Comparison of ENCODE assay signal across 15 cellular contexts in genomic region chr14:99789581-99789980, GRCh38.
"Had no signal": no experiment of that assay in that cellular context is flagged by ENCODE, and none has a peak within 500 bp of the region (broad histone marks: within the 10 kb centered on the region; RNA-seq: fewer than 3 reads in every experiment).

No MANE protein-coding gene starts in this region.

- H3K4me3 ChIP-seq: breast epithelium, psoas muscle, thyroid gland, uterus had no signal

- H3K9me3 ChIP-seq: breast epithelium, psoas muscle, thyroid gland, uterus had no signal

- H3K4me1 Mint-ChIP-seq: memory B cell had no signal

- H3K4me1 ChIP-seq: breast epithelium, uterus had no signal

- H3K27ac Mint-ChIP-seq: activated naive CD4-positive, alpha-beta T cell treated with anti-CD3 and anti-CD28 coated beads for 36 hours; memory B cell had no signal

- H3K36me3 ChIP-seq: breast epithelium, thyroid gland, uterus had no signal

- ATAC-seq: left colon; psoas muscle; stimulated activated naive CD8-positive, alpha-beta T cell treated with anti-CD3 and anti-CD28 coated beads, Interleukin-15, Interleukin-2, amounts not matched to agents 100 U/mL and 50 U/mL, for 24 hours had no signal

- H3K27ac ChIP-seq: breast epithelium, psoas muscle, thyroid gland, uterus had no signal

- H3K27me3 ChIP-seq: breast epithelium, thyroid gland, uterus had no signal

- H3K4me3 Mint-ChIP-seq: activated naive CD4-positive, alpha-beta T cell treated with anti-CD3 and anti-CD28 coated beads for 36 hours; memory B cell had no signal

- H3K36me3 Mint-ChIP-seq: memory B cell had no signal

- H3K9me3 Mint-ChIP-seq: activated naive CD4-positive, alpha-beta T cell treated with anti-CD3 and anti-CD28 coated beads for 36 hours; memory B cell; nephron had no signal

- DNase-seq: activated CD4-positive, alpha-beta T cell treated with anti-CD3 and anti-CD28 coated beads for 48 hours; activated CD8-positive, alpha-beta memory T cell treated with anti-CD3 and anti-CD28 coated beads for 24 hours; activated naive CD4-positive, alpha-beta T cell treated with anti-CD3 and anti-CD28 coated beads for 36 hours; head of caudate nucleus; left colon; occipital lobe; psoas muscle; stimulated activated CD4-positive, alpha-beta T cell treated with anti-CD3 and anti-CD28 coated beads, Interleukin-4, amount 100 ng/mL, for 1 hour; stimulated activated CD8-positive, alpha-beta memory T cell treated with anti-CD3 and anti-CD28 coated beads, Interleukin-4, amount 100 ng/mL, for 48 hours; stimulated activated naive CD8-positive, alpha-beta T cell treated with anti-CD3 and anti-CD28 coated beads, Interleukin-15, Interleukin-2, amounts not matched to agents 100 U/mL and 50 U/mL, for 24 hours; thyroid gland; uterus had no signal
